Comparison of ENCODE assay signal across 27 cellular contexts in the genomic region with DNA sequence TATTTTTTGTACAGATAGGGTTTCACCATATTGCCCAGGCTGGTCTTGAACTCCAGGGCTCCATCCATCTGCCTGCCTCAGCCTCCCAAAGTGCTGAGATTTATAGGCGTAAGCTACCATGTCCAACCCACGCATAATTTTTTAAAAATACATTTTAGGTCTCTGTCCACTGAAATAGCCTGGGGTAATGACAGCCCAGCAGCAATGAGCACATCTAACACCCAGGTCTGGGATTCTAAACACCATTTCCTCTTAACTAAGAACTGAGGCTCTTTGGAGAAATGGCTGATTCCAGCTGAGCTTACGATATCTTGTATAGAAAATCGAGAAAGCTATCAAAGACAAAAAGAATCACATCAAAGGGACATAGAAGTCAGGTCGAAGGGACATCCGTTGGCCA.
"Had no signal": no experiment of that assay in that cellular context is flagged by ENCODE, and none has a peak within 500 bp of the region (broad histone marks: within the 10 kb centered on the region; RNA-seq: fewer than 3 reads in every experiment).

No MANE protein-coding gene starts in this region.

- DNase-seq: naive thymus-derived CD4-positive, alpha-beta T cell; natural killer cell; occipital lobe; ovary; posterior cingulate gyrus; psoas muscle; right cardiac atrium; spleen; stimulated activated CD4-positive, alpha-beta T cell treated with anti-CD3 and anti-CD28 coated beads, Interleukin-12 subunit alpha, Interleukin-12 subunit beta, amount 100 ng/mL, for 4 hours; stimulated activated CD4-positive, alpha-beta T cell treated with anti-CD3 and anti-CD28 coated beads, Interleukin-1b, Interleukin-23, amount 100 ng/mL, for 48 hours; stimulated activated CD4-positive, alpha-beta T cell treated with anti-CD3 and anti-CD28 coated beads, Interleukin-4, amount 100 ng/mL, for 1 hour; stimulated activated CD4-positive, alpha-beta T cell treated with anti-CD3 and anti-CD28 coated beads, Interleukin-4, amount 100 ng/mL, for 4 hours; stimulated activated CD8-positive, alpha-beta memory T cell treated with anti-CD3 and anti-CD28 coated beads, Interleukin-4, amount 100 ng/mL, for 48 hours; stimulated activated naive CD4-positive, alpha-beta T cell; stimulated activated naive CD8-positive, alpha-beta T cell treated with anti-CD3 and anti-CD28 coated beads, Interleukin-15, amount 100 ng/mL, for 72 hours; stimulated activated naive CD8-positive, alpha-beta T cell treated with anti-CD3 and anti-CD28 coated beads, Interleukin-15, Interleukin-2, amounts not matched to agents 100 U/mL and 50 U/mL, for 24 hours; substantia nigra; testis; trophoblast cell; upper lobe of left lung had no signal

- H3K9me3 ChIP-seq: ovary, psoas muscle, spleen, suprapubic skin, testis, upper lobe of left lung, vagina had no signal

- H3K4me1 ChIP-seq: neural progenitor cell, parathyroid adenoma, psoas muscle, spleen, suprapubic skin, testis, tibial nerve, upper lobe of left lung, vagina had no signal

- H3K4me3 ChIP-seq: neural progenitor cell, ovary, psoas muscle, skin epidermis, smooth muscle cell, spleen, suprapubic skin, testis, tibial nerve, upper lobe of left lung, vagina had no signal

- H3K36me3 ChIP-seq: neural progenitor cell, ovary, spleen, suprapubic skin, tibial nerve, upper lobe of left lung, vagina had no signal

- H3K27ac ChIP-seq: neural progenitor cell, ovary, parathyroid adenoma, psoas muscle, skin epidermis, spleen, suprapubic skin, testis, tibial nerve, upper lobe of left lung, vagina had no signal
